Comparison of ENCODE assay signal across 33 cellular contexts in genomic region chr5:77104813-77105212, GRCh38. TPM values are rescaled to one million over a fixed set of nuclear protein-coding genes. Genes with fewer than 3 reads are reported as not detected.
DNase-seq lines count a peak whose midpoint lies in the region; ATAC-seq and TF ChIP-seq lines count a peak whose summit lies in the region.
"Had no signal": no experiment of that assay in that cellular context is flagged by ENCODE, and none has a peak within 500 bp of the region (broad histone marks: within the 10 kb centered on the region; RNA-seq: fewer than 3 reads in every experiment).

No MANE protein-coding gene starts in this region.

- H3K36me3 ChIP-seq in esophagus muscularis mucosa = no peaks in the 10 kb centered on the region
- H3K36me3 ChIP-seq: BE2C had no signal

- no peak overlapping the region for H3K27ac Mint-ChIP-seq in activated CD4-positive, alpha-beta T cell treated with anti-CD3 and anti-CD28 coated beads for 36 hours
- H3K27ac Mint-ChIP-seq in activated T-cell treated with anti-CD3 and anti-CD28 coated beads, Interleukin-2, amount 50 U/mL, for 72 hours = no peak overlapping the region
- H3K27ac Mint-ChIP-seq in activated T-helper 17 cell treated with anti-CD3 and anti-CD28 coated beads, Interleukin-2, amount 50 U/mL, for 72 hours = no peak overlapping the region
- H3K27ac Mint-ChIP-seq: B cell; CD4-positive, alpha-beta memory T cell; CD4-positive, alpha-beta T cell; CD4-positive, CD25-positive, alpha-beta regulatory T cell; CD8-positive, alpha-beta memory T cell; CD8-positive, alpha-beta T cell had no signal

- H3K9me3 ChIP-seq in esophagus muscularis mucosa = no peaks in the 10 kb centered on the region
- H3K9me3 ChIP-seq: A549; BE2C; BLaER1 treated with 17β-estradiol and CSF1 and Interleukin-3, amounts not matched to agents 10 nM and 100 nM; Caco-2 had no signal

- no peaks in the 10 kb centered on the region for H3K27me3 ChIP-seq in esophagus muscularis mucosa
- H3K27me3 ChIP-seq: BE2C; BLaER1; BLaER1 treated with 17β-estradiol and CSF1 and Interleukin-3, amounts not matched to agents 10 nM and 100 nM had no signal

- DNase-seq in activated CD4-positive, alpha-beta T cell treated with anti-CD3 and anti-CD28 coated beads for 36 hours = no peak
- DNase-seq in activated CD4-positive, alpha-beta T cell treated with anti-CD3 and anti-CD28 coated beads, Interleukin-2, amount 50 U/mL, for 48 hours = no peak
- no peak for DNase-seq in activated T-cell treated with anti-CD3 and anti-CD28 coated beads, Interleukin-2, amount 50 U/mL, for 72 hours
- DNase-seq in activated T-cell treated with anti-CD3 and anti-CD28 coated beads, Interleukin-2, amount 50 U/mL, for 1 hour = no peak
- DNase-seq in esophagus muscularis mucosa (ENCODE audit: extremely low spot score) = no peak
- DNase-seq: 8988T; ACHN; AML-193; BE2C; C1 segment of cervical spinal cord; Caco-2; Calu3; CD4-positive, alpha-beta memory T cell; CD4-positive, alpha-beta T cell; CD4-positive, CD25-positive, alpha-beta regulatory T cell; CD8-positive, alpha-beta memory T cell; CD8-positive, alpha-beta T cell; COR-L47; DMS 273 treated with DMSO at 0.1 percent for 48 hours; DMS153; DMS53; DMS79; DMS79 treated with DMSO at 0.1 percent for 48 hours; DND-41; EL had no signal

- POLR2A ChIA-PET in activated CD4-positive, alpha-beta T cell treated with anti-CD3 and anti-CD28 coated beads for 36 hours (lab: Charles Lee) = no interaction called here

- no peak overlapping the region for H3K4me3 ChIP-seq in esophagus muscularis mucosa
- H3K4me3 ChIP-seq: A549; BLaER1; BLaER1 treated with 17β-estradiol and CSF1 and Interleukin-3, amounts not matched to agents 10 nM and 100 nM had no signal

- H3K4me1 ChIP-seq in esophagus muscularis mucosa = no peaks in the 10 kb centered on the region
- H3K4me1 ChIP-seq: BE2C, BLaER1, Caco-2 had no signal

- no peaks in the 10 kb centered on the region for H3K27me3 Mint-ChIP-seq in activated CD4-positive, alpha-beta T cell treated with anti-CD3 and anti-CD28 coated beads for 36 hours
- H3K27me3 Mint-ChIP-seq in activated T-cell treated with anti-CD3 and anti-CD28 coated beads, Interleukin-2, amount 50 U/mL, for 72 hours (ENCODE audit: low read depth) = no peaks in the 10 kb centered on the region
- no peaks in the 10 kb centered on the region for H3K27me3 Mint-ChIP-seq in activated T-helper 17 cell treated with anti-CD3 and anti-CD28 coated beads, Interleukin-2, amount 50 U/mL, for 72 hours
- H3K27me3 Mint-ChIP-seq: CD4-positive, alpha-beta T cell; CD4-positive, CD25-positive, alpha-beta regulatory T cell had no signal

- TF ChIP-seq POLR2A in esophagus muscularis mucosa (IDR thresholded peaks at IDR 0.05; ENCODE audit: low read depth) = no peak

- no peaks in the 10 kb centered on the region for H3K36me3 Mint-ChIP-seq in activated CD4-positive, alpha-beta T cell treated with anti-CD3 and anti-CD28 coated beads for 36 hours (ENCODE audit: low read depth)
- H3K36me3 Mint-ChIP-seq in activated T-cell treated with anti-CD3 and anti-CD28 coated beads, Interleukin-2, amount 50 U/mL, for 72 hours (ENCODE audit: insufficient read depth in 2 of 2) = peaks cover 0 to 1% of the 10 kb centered on the region in 2 donors
- no peaks in the 10 kb centered on the region for H3K36me3 Mint-ChIP-seq in activated T-helper 17 cell treated with anti-CD3 and anti-CD28 coated beads, Interleukin-2, amount 50 U/mL, for 72 hours (ENCODE audit: low read depth)
- H3K36me3 Mint-ChIP-seq: CD14-positive monocyte; CD4-positive, alpha-beta memory T cell; CD4-positive, CD25-positive, alpha-beta regulatory T cell; CD8-positive, alpha-beta T cell had no signal

- ATAC-seq in activated CD4-positive, alpha-beta T cell treated with anti-CD3 and anti-CD28 coated beads for 36 hours = peak; percentile 61
- peak; percentile 30 to 50 for ATAC-seq in activated T-cell treated with anti-CD3 and anti-CD28 coated beads, Interleukin-2, amount 50 U/mL, for 72 hours (replicated peaks in 1 of 2)
- ATAC-seq in activated T-helper 17 cell treated with anti-CD3 and anti-CD28 coated beads, Interleukin-2, amount 50 U/mL, for 72 hours (replicated peaks) = peak; percentile 64
- ATAC-seq: A549; CD8-positive, alpha-beta T cell had no signal

- no peak for TF ChIP-seq CTCF in esophagus muscularis mucosa (IDR thresholded peaks at IDR 0.05)

- TF ChIP-seq EP300 in esophagus muscularis mucosa (IDR thresholded peaks at IDR 0.05) = no peak

- H3K4me1 Mint-ChIP-seq in activated CD4-positive, alpha-beta T cell treated with anti-CD3 and anti-CD28 coated beads for 36 hours = peaks cover 9% of the 10 kb centered on the region
- H3K4me1 Mint-ChIP-seq in activated T-cell treated with anti-CD3 and anti-CD28 coated beads, Interleukin-2, amount 50 U/mL, for 72 hours (ENCODE audit: low read depth) = peaks cover 18% of the 10 kb centered on the region
- H3K4me1 Mint-ChIP-seq in activated T-helper 17 cell treated with anti-CD3 and anti-CD28 coated beads, Interleukin-2, amount 50 U/mL, for 72 hours = no peaks in the 10 kb centered on the region
- H3K4me1 Mint-ChIP-seq: B cell; CD14-positive monocyte; CD4-positive, alpha-beta memory T cell; CD4-positive, CD25-positive, alpha-beta regulatory T cell; CD8-positive, alpha-beta memory T cell had no signal

- H3K27ac ChIP-seq in esophagus muscularis mucosa (replicated peaks in 1 of 4) = no peak overlapping the region
- H3K27ac ChIP-seq: 22Rv1; A549; BLaER1; BLaER1 treated with 17β-estradiol and CSF1 and Interleukin-3, amounts not matched to agents 10 nM and 100 nM; C4-2B had no signal

- intact Hi-C loops in activated CD4-positive, alpha-beta T cell treated with anti-CD3 and anti-CD28 coated beads for 36 hours (cut with DNase I, micrococcal nuclease) = no loop called here
- intact Hi-C loops in esophagus muscularis mucosa (cut with DNase I) = no loop called here

- H3K9me3 Mint-ChIP-seq in activated CD4-positive, alpha-beta T cell treated with anti-CD3 and anti-CD28 coated beads for 36 hours (ENCODE audit: low read depth) = peaks cover 3% of the 10 kb centered on the region
- H3K9me3 Mint-ChIP-seq in activated T-cell treated with anti-CD3 and anti-CD28 coated beads, Interleukin-2, amount 50 U/mL, for 72 hours = no peaks in the 10 kb centered on the region
- no peaks in the 10 kb centered on the region for H3K9me3 Mint-ChIP-seq in activated T-helper 17 cell treated with anti-CD3 and anti-CD28 coated beads, Interleukin-2, amount 50 U/mL, for 72 hours
- H3K9me3 Mint-ChIP-seq: CD4-positive, alpha-beta T cell; CD8-positive, alpha-beta T cell had no signal

- H3K4me3 Mint-ChIP-seq in activated CD4-positive, alpha-beta T cell treated with anti-CD3 and anti-CD28 coated beads for 36 hours = no peak overlapping the region
- H3K4me3 Mint-ChIP-seq in activated T-cell treated with anti-CD3 and anti-CD28 coated beads, Interleukin-2, amount 50 U/mL, for 72 hours = peak overlapping the region in 1 of 2 donors; percentile 15
- H3K4me3 Mint-ChIP-seq in activated T-helper 17 cell treated with anti-CD3 and anti-CD28 coated beads, Interleukin-2, amount 50 U/mL, for 72 hours = no peak overlapping the region
- H3K4me3 Mint-ChIP-seq: B cell; CD14-positive monocyte; CD4-positive, alpha-beta T cell; CD4-positive, CD25-positive, alpha-beta regulatory T cell; CD8-positive, alpha-beta memory T cell; CD8-positive, alpha-beta T cell had no signal

- CTCF ChIA-PET in activated CD4-positive, alpha-beta T cell treated with anti-CD3 and anti-CD28 coated beads for 36 hours (lab: Charles Lee) = interaction anchor here (1.3 kb wide), 1 partner anchor 262 kb away, joined by 3 read pairs; no protein-coding TSS in a partner anchor

RNA-seq across cellular contexts. Expression of gene ZBED3, which starts 17.7 kb away (rescaled TPM):
- 1 to 10 TPM; 2.2 to 2.9 TPM for total RNA-seq in activated CD4-positive, alpha-beta T cell treated with anti-CD3 and anti-CD28 coated beads for 36 hours
- 10 to 100 TPM in 1 of 2 donors, 1 to 10 TPM in 1; 8.7 to 11.4 TPM for total RNA-seq in activated T-cell treated with anti-CD3 and anti-CD28 coated beads, Interleukin-2, amount 50 U/mL, for 72 hours
- under 1 TPM in 1 of 2 donors, not detected in 1; 0.04 TPM for total RNA-seq in activated T-helper 17 cell treated with anti-CD3 and anti-CD28 coated beads, Interleukin-2, amount 50 U/mL, for 72 hours
- 10 to 100 TPM in 2 of 4 donors, 1 to 10 TPM in 2; 5.4 to 15.0 (median 8.9) TPM for total RNA-seq in esophagus muscularis mucosa
